Comparison of ENCODE assay signal across 31 cellular contexts in genomic region chr9:69456201-69456600, GRCh38.
"Had no signal": no experiment of that assay in that cellular context is flagged by ENCODE, and none has a peak within 500 bp of the region (broad histone marks: within the 10 kb centered on the region; RNA-seq: fewer than 3 reads in every experiment).

No MANE protein-coding gene starts in this region.

- H3K36me3 Mint-ChIP-seq: naive thymus-derived CD8-positive, alpha-beta T cell; natural killer cell treated with Interleukin-12 subunit alpha and Interleukin-12 subunit beta and Interleukin-15 and Interleukin-18, amount 100 ng/mL, for 72 hours; stimulated activated memory B cell treated with anti-CD40 and anti-IgM and Interleukin-4, amounts not matched to agents 10 μg/mL and 1 μg/mL and 100 μg/mL, for 72 hours had no signal

- H3K27me3 ChIP-seq: ovary, right lobe of liver, sigmoid colon, suprapubic skin, testis, tibial artery, transverse colon, upper lobe of right lung, uterus had no signal

- H3K27ac ChIP-seq: neutrophil, ovary, parathyroid adenoma, psoas muscle, right lobe of liver, sigmoid colon, suprapubic skin, testis, tibial artery, transverse colon, upper lobe of right lung, uterus had no signal

- H3K36me3 ChIP-seq: neutrophil, ovary, transverse colon, upper lobe of right lung, uterus had no signal

- H3K27me3 Mint-ChIP-seq: stimulated activated memory B cell treated with anti-CD40 and anti-IgM and Interleukin-4, amounts not matched to agents 10 μg/mL and 1 μg/mL and 100 μg/mL, for 72 hours; stimulated activated naive CD8-positive, alpha-beta T cell treated with anti-CD3 and anti-CD28 coated beads, Interleukin-15, amount 100 ng/mL, for 72 hours had no signal

- DNase-seq: naive thymus-derived CD8-positive, alpha-beta T cell; nephron progenitor cell; nucleus accumbens; ovary; posterior cingulate gyrus; psoas muscle; right cardiac atrium; right lobe of liver; sigmoid colon; small intestine; stimulated activated CD4-positive, alpha-beta T cell treated with anti-CD3 and anti-CD28 coated beads, Interleukin-15, amount 100 ng/mL, for 24 hours; stimulated activated CD4-positive, alpha-beta T cell treated with anti-CD3 and anti-CD28 coated beads, Interleukin-2, amount 100 ng/mL, for 24 hours; stimulated activated CD4-positive, alpha-beta T cell treated with anti-CD3 and anti-CD28 coated beads, Interleukin-2, amount 100 ng/mL, for 48 hours; stimulated activated CD4-positive, alpha-beta T cell treated with anti-CD3 and anti-CD28 coated beads, Interleukin-4, amount 100 ng/mL, for 4 hours; stimulated activated CD8-positive, alpha-beta memory T cell treated with anti-CD3 and anti-CD28 coated beads, Interleukin-4, amount 100 ng/mL, for 48 hours; stimulated activated naive CD4-positive, alpha-beta T cell; stimulated activated naive CD8-positive, alpha-beta T cell treated with anti-CD3 and anti-CD28 coated beads, Interleukin-15, amount 100 ng/mL, for 72 hours; stimulated activated naive CD8-positive, alpha-beta T cell treated with anti-CD3 and anti-CD28 coated beads, Interleukin-15, Interleukin-2, amounts not matched to agents 100 U/mL and 50 U/mL, for 24 hours; substantia nigra; testis; tibial artery; transverse colon; upper lobe of right lung; uterus had no signal

- ATAC-seq: naive thymus-derived CD8-positive, alpha-beta T cell; psoas muscle; right cardiac atrium; right lobe of liver; stimulated activated memory B cell treated with anti-CD40 and anti-IgM and Interleukin-4, amounts not matched to agents 10 μg/mL and 1 μg/mL and 100 μg/mL, for 72 hours; stimulated activated naive CD8-positive, alpha-beta T cell treated with anti-CD3 and anti-CD28 coated beads, Interleukin-15, amount 100 ng/mL, for 72 hours; stimulated activated naive CD8-positive, alpha-beta T cell treated with anti-CD3 and anti-CD28 coated beads, Interleukin-15, Interleukin-2, amounts not matched to agents 100 U/mL and 50 U/mL, for 24 hours; upper lobe of right lung had no signal

- H3K4me3 Mint-ChIP-seq: naive thymus-derived CD8-positive, alpha-beta T cell; natural killer cell treated with Interleukin-12 subunit alpha and Interleukin-12 subunit beta and Interleukin-15 and Interleukin-18, amount 100 ng/mL, for 72 hours; nephron progenitor cell; neural crest cell; stimulated activated memory B cell treated with anti-CD40 and anti-IgM and Interleukin-4, amounts not matched to agents 10 μg/mL and 1 μg/mL and 100 μg/mL, for 72 hours; stimulated activated naive CD8-positive, alpha-beta T cell treated with anti-CD3 and anti-CD28 coated beads, Interleukin-15, amount 100 ng/mL, for 72 hours; type B pancreatic cell had no signal

- H3K27ac Mint-ChIP-seq: naive thymus-derived CD8-positive, alpha-beta T cell; natural killer cell treated with Interleukin-12 subunit alpha and Interleukin-12 subunit beta and Interleukin-15 and Interleukin-18, amount 100 ng/mL, for 72 hours; nephron progenitor cell; stimulated activated memory B cell treated with anti-CD40 and anti-IgM and Interleukin-4, amounts not matched to agents 10 μg/mL and 1 μg/mL and 100 μg/mL, for 72 hours; stimulated activated naive CD8-positive, alpha-beta T cell treated with anti-CD3 and anti-CD28 coated beads, Interleukin-15, amount 100 ng/mL, for 72 hours; type B pancreatic cell had no signal

- H3K4me3 ChIP-seq: ovary, psoas muscle, right lobe of liver, sigmoid colon, suprapubic skin, testis, tibial artery, transverse colon, upper lobe of right lung, uterus had no signal

- H3K9me3 Mint-ChIP-seq: natural killer cell treated with Interleukin-12 subunit alpha and Interleukin-12 subunit beta and Interleukin-15 and Interleukin-18, amount 100 ng/mL, for 72 hours; neural crest cell; stimulated activated memory B cell treated with anti-CD40 and anti-IgM and Interleukin-4, amounts not matched to agents 10 μg/mL and 1 μg/mL and 100 μg/mL, for 72 hours; stimulated activated naive CD8-positive, alpha-beta T cell treated with anti-CD3 and anti-CD28 coated beads, Interleukin-15, amount 100 ng/mL, for 72 hours had no signal

- H3K4me1 Mint-ChIP-seq: neural crest cell; stimulated activated memory B cell treated with anti-CD40 and anti-IgM and Interleukin-4, amounts not matched to agents 10 μg/mL and 1 μg/mL and 100 μg/mL, for 72 hours; stimulated activated naive CD8-positive, alpha-beta T cell treated with anti-CD3 and anti-CD28 coated beads, Interleukin-15, amount 100 ng/mL, for 72 hours had no signal
